ENCODE assay signal across 22 cellular contexts in genomic region chr1:222279591-222279990, GRCh38.
A peak's percentile ranks its signal among the peaks of the same experiment; 100 is the strongest.
DNase-seq lines count a peak whose midpoint lies in the region; ATAC-seq and TF ChIP-seq lines count a peak whose summit lies in the region.
"Had no signal": no experiment of that assay in that cellular context is flagged by ENCODE, and none has a peak within 500 bp of the region (broad histone marks: within the 10 kb centered on the region; RNA-seq: fewer than 3 reads in every experiment).

No MANE protein-coding gene starts in this region.

- H2BK20ac ChIP-seq in IMR-90 (ENCODE audit: low read depth, low read length) = peak overlapping the region; percentile 39; the same call in 1 of the 2 replicates

- no peaks in the 10 kb centered on the region for H3K79me1 ChIP-seq in IMR-90 (ENCODE audit: low read depth in 1 of 2, low read length in 2 of 2)
- H3K79me1 ChIP-seq in trophoblast cell (ENCODE audit: low read length) = no peaks in the 10 kb centered on the region

- POLR2A ChIA-PET in IMR-90 (lab: Charles Lee; ENCODE audit: unreplicated experiment) = no interaction called here

- H3K4me2 ChIP-seq in IMR-90 (ENCODE audit: low read depth, low read length) = no peak overlapping the region
- H3K4me2 ChIP-seq in trophoblast cell (ENCODE audit: low read length) = no peak overlapping the region
- H3K4me2 ChIP-seq in osteoblast (ENCODE audit: insufficient read depth, low read length) = no peak overlapping the region
- H3K4me2 ChIP-seq: BLaER1 had no signal

- H2BK120ac ChIP-seq in IMR-90 (ENCODE audit: low read depth, low read length) (peak overlapping the region; percentile 47), trophoblast cell (ENCODE audit: insufficient read depth, low read length, poor library complexity) (no peak overlapping the region)

- DNase-seq in IMR-90 (no peak), fibroblast of villous mesenchyme (ENCODE audit: low read depth) (peak; percentile 5), myocyte (ENCODE audit: low read depth) (peak; percentile 81), trophoblast cell (no peak), osteoblast (ENCODE audit: insufficient read length, low spot score, missing footprints) (no peak), EL (no peak)
- DNase-seq: 8988T; ACHN; BE2C; C1 segment of cervical spinal cord; CD4-positive, alpha-beta memory T cell; CD4-positive, CD25-positive, alpha-beta regulatory T cell; CD8-positive, alpha-beta memory T cell; COR-L47; DMS153; DMS53; DMS79; DND-41; GF-D8 had no signal

- H3K23ac ChIP-seq in IMR-90 (ENCODE audit: low read depth, low read length) (no peak overlapping the region), trophoblast cell (ENCODE audit: low read length) (no peak overlapping the region)

- peaks cover 2% of the 10 kb centered on the region for H3K9me1 ChIP-seq in IMR-90 (ENCODE audit: insufficient read depth, low read length)

- intact Hi-C loops in IMR-90 (cut with micrococcal nuclease) = no loop called here

- no peak for TF ChIP-seq POLR2A in IMR-90 (IDR thresholded peaks at IDR 0.05; ENCODE audit: low read depth, low read length)

- peak overlapping the region; percentile 20; the same call in 1 of the 2 replicates for H4K91ac ChIP-seq in IMR-90 (ENCODE audit: insufficient read depth, low read depth, low read length)
- no peak overlapping the region for H4K91ac ChIP-seq in trophoblast cell (ENCODE audit: low read depth, low read length)

- no peak for TF ChIP-seq CTCF in IMR-90 (conservative IDR thresholded peaks at IDR 0.05; ENCODE audit: low read depth, low read length)
- no peak for TF ChIP-seq CTCF in fibroblast of villous mesenchyme (IDR thresholded peaks at IDR 0.05; ENCODE audit: insufficient read depth, low read depth, low read length)
- TF ChIP-seq CTCF in osteoblast (IDR thresholded peaks at IDR 0.05; ENCODE audit: extremely low read depth, low read depth, low read length) = no peak

- no peak overlapping the region for H2AFZ ChIP-seq in IMR-90 (replicated peaks; ENCODE audit: low read length, poor library complexity)
- H2AFZ ChIP-seq in trophoblast cell (ENCODE audit: insufficient read depth, low read length, poor library complexity) = no peak overlapping the region
- no peak overlapping the region for H2AFZ ChIP-seq in osteoblast (ENCODE audit: low read length)

- H3K4ac ChIP-seq in IMR-90 (ENCODE audit: low read depth, low read length) = 0 out of 2 replicates have a peak overlapping the region, but pooled peaks have one; percentile 19
- no peak overlapping the region for H3K4ac ChIP-seq in trophoblast cell (ENCODE audit: low read depth, low read length)

- H2BK12ac ChIP-seq in trophoblast cell (ENCODE audit: low read length) = no peak overlapping the region

- peak overlapping the region; percentile 2; the same call in 1 of the 2 replicates for H3K18ac ChIP-seq in IMR-90 (ENCODE audit: low read depth, low read length)
- H3K18ac ChIP-seq in trophoblast cell (ENCODE audit: low read length) = no peak overlapping the region

- H4K8ac ChIP-seq in IMR-90 (ENCODE audit: low read depth in 2 of 2, low read length in 2 of 2) (no peak overlapping the region; a peak in 1 of 4 replicates), trophoblast cell (ENCODE audit: low read depth, low read length) (no peak overlapping the region)

- H2BK15ac ChIP-seq in IMR-90 (ENCODE audit: low read depth, low read length) = peak overlapping the region; percentile 72; the same call in 2 of the 3 replicates

- CTCF ChIA-PET in IMR-90 (lab: Yijun Ruan, JAX) = no interaction called here

- H3K27me3 ChIP-seq in IMR-90 (ENCODE audit: control insufficient read depth, insufficient read depth, low read length) = no peaks in the 10 kb centered on the region
- H3K27me3 ChIP-seq in trophoblast cell (ENCODE audit: insufficient read depth, low read length) = no peaks in the 10 kb centered on the region
- no peaks in the 10 kb centered on the region for H3K27me3 ChIP-seq in osteoblast (ENCODE audit: insufficient read depth, low read length)
- H3K27me3 ChIP-seq: BE2C, BLaER1 had no signal

- no peak overlapping the region for H3K56ac ChIP-seq in IMR-90 (ENCODE audit: extremely low read depth, insufficient read depth, low read length)

- dilution Hi-C loops in IMR-90 (cut with HindIII; ENCODE audit: low sequenced_read_pairs, unreplicated experiment) = no loop called here

- H4K20me1 ChIP-seq in IMR-90 (ENCODE audit: insufficient read depth, low read length) = no peaks in the 10 kb centered on the region
- H4K20me1 ChIP-seq in osteoblast (ENCODE audit: insufficient read depth, low read length) = no peaks in the 10 kb centered on the region
- H4K20me1 ChIP-seq: BLaER1 had no signal

- no peak overlapping the region for H2AK9ac ChIP-seq in IMR-90 (replicated peaks; ENCODE audit: low read depth, low read length, poor library complexity)

- no peak overlapping the region for H3K14ac ChIP-seq in IMR-90 (replicated peaks; ENCODE audit: low read depth, low read length)
- H3K14ac ChIP-seq in trophoblast cell (ENCODE audit: low read length) = no peak overlapping the region

- no peaks in the 10 kb centered on the region for H3K79me2 ChIP-seq in trophoblast cell (ENCODE audit: control insufficient read depth, insufficient read depth, low read length, poor library complexity)
- H3K79me2 ChIP-seq in osteoblast (ENCODE audit: insufficient read depth, low read length) = no peaks in the 10 kb centered on the region

- H3K36me3 ChIP-seq in IMR-90 (ENCODE audit: control insufficient read depth, insufficient read depth, low read length) (no peaks in the 10 kb centered on the region), trophoblast cell (ENCODE audit: control insufficient read depth in 1 of 2, insufficient read depth in 2 of 2, low read length in 2 of 2) (no peaks in the 10 kb centered on the region), osteoblast (ENCODE audit: insufficient read depth, low read length) (no peaks in the 10 kb centered on the region)
- H3K36me3 ChIP-seq: BE2C, BLaER1 had no signal

- TF ChIP-seq RAD21 in IMR-90 (IDR thresholded peaks at IDR 0.05; ENCODE audit: low read length) = no peak

- H2AK5ac ChIP-seq in IMR-90 (ENCODE audit: low read depth, low read length) = peak overlapping the region; percentile 74; the same call in 1 of the 2 replicates
- no peak overlapping the region for H2AK5ac ChIP-seq in trophoblast cell (ENCODE audit: low read length)

- ATAC-seq in IMR-90 (ENCODE audit: low read depth) = no peak
- no peak for ATAC-seq in GM18511 (IDR thresholded peaks at IDR 0.05; ENCODE audit: unreplicated experiment)
- no peak for ATAC-seq in HG02852 (IDR thresholded peaks at IDR 0.05; ENCODE audit: unreplicated experiment)

- H4K5ac ChIP-seq in IMR-90 (ENCODE audit: low read depth, low read length) = no peak overlapping the region

- H3K4me3 ChIP-seq in IMR-90 (ENCODE audit: insufficient read depth, low read depth, low read length) (no peak overlapping the region), fibroblast of villous mesenchyme (ENCODE audit: low read depth, low read length) (no peak overlapping the region), trophoblast cell (ENCODE audit: low read depth, low read length) (no peak overlapping the region), osteoblast (ENCODE audit: insufficient read depth, low read length) (no peak overlapping the region)
- H3K4me3 ChIP-seq: BLaER1 had no signal

- H4K12ac ChIP-seq in trophoblast cell (ENCODE audit: low read depth, low read length) = no peak overlapping the region

- H3K27ac ChIP-seq in IMR-90 (ENCODE audit: insufficient read depth, low read length) (no peak overlapping the region), trophoblast cell (ENCODE audit: low read depth, low read length) (no peak overlapping the region), osteoblast (ENCODE audit: low read depth, low read length) (no peak overlapping the region)
- H3K27ac ChIP-seq: BLaER1 had no signal

- BruUV-seq in IMR-90 (replicated peaks; lab: Mats Ljungman, UMichigan) = no TSS peak

- in situ Hi-C loops in IMR-90 (cut with MboI; ENCODE audit: low sequenced_read_pairs) = no loop called here

- no peak overlapping the region for H2BK5ac ChIP-seq in IMR-90 (ENCODE audit: low read depth, low read length, poor library complexity, severe bottlenecking)
- H2BK5ac ChIP-seq in trophoblast cell (ENCODE audit: low read depth, low read length, poor library complexity) = no peak overlapping the region

- 80% methylated on average over 1 of the region's 3 CpGs; no CpG with 5 or more reads in 1 of the 2 experiments for WGBS in IMR-90 (ENCODE audit: extremely low coverage in 2 of 2, insufficient read length in 1 of 2), 2 experiments
- WGBS in trophoblast cell (ENCODE audit: extremely low coverage, insufficient coverage, insufficient read length) = no CpG with 5 or more reads among the region's 3 CpGs

- H3K4me1 ChIP-seq in IMR-90 (ENCODE audit: control insufficient read depth, insufficient read depth, low read length) = peaks cover 14% of the 10 kb centered on the region
- H3K4me1 ChIP-seq in trophoblast cell (ENCODE audit: control insufficient read depth in 1 of 2, insufficient read depth in 2 of 2, low read length in 2 of 2) = no peaks in the 10 kb centered on the region
- H3K4me1 ChIP-seq in osteoblast (ENCODE audit: insufficient read depth, low read length) = peaks cover 7% of the 10 kb centered on the region
- H3K4me1 ChIP-seq: BE2C, BLaER1 had no signal

- H3K9ac ChIP-seq in IMR-90 (ENCODE audit: low read depth, low read length) = no peak overlapping the region
- peak overlapping the region; percentile 58 for H3K9ac ChIP-seq in trophoblast cell (ENCODE audit: low read length)
- H3K9ac ChIP-seq: BLaER1 had no signal

- H3K9me3 ChIP-seq in IMR-90 (ENCODE audit: control insufficient read depth, insufficient read depth, low read length) = peaks cover 8% of the 10 kb centered on the region
- no peaks in the 10 kb centered on the region for H3K9me3 ChIP-seq in trophoblast cell (ENCODE audit: insufficient read depth, low read depth, low read length)
- no peaks in the 10 kb centered on the region for H3K9me3 ChIP-seq in osteoblast (ENCODE audit: low read depth, low read length)
- H3K9me3 ChIP-seq: BE2C, BLaER1 had no signal

TF ChIP-seq in IMR-90, 13 proteins besides CTCF, POLR2A, EP300 and RAD21:
- TF ChIP-seq NFE2L2 (IDR thresholded peaks at IDR 0.05; ENCODE audit: low read depth, low read length) (no peak), BHLHE40 (IDR thresholded peaks at IDR 0.05; ENCODE audit: low read depth, low read length) (no peak), MAFK (IDR thresholded peaks at IDR 0.05; ENCODE audit: low read depth, low read length) (no peak), RFX5 (IDR thresholded peaks at IDR 0.05; ENCODE audit: low read depth, low read length) (no peak), SMC3 (IDR thresholded peaks at IDR 0.05; ENCODE audit: low read depth, low read length) (no peak), FOS (IDR thresholded peaks at IDR 0.05; ENCODE audit: low read depth, low read length) (no peak), CEBPB (IDR thresholded peaks at IDR 0.05; ENCODE audit: low read depth, low read length) (no peak)

Comparison
In these comparisons a context has a peak if more than half of its experiments do, and no peak if none do; other contexts are left out.
1. DNase-seq: peak in fibroblast of villous mesenchyme (single experiment) and myocyte (single experiment); none in IMR-90 (single experiment), trophoblast cell (0 of 2), osteoblast (single experiment) and EL (single experiment).